Comparison of ENCODE assay signal across 11 cellular contexts in the genomic region with DNA sequence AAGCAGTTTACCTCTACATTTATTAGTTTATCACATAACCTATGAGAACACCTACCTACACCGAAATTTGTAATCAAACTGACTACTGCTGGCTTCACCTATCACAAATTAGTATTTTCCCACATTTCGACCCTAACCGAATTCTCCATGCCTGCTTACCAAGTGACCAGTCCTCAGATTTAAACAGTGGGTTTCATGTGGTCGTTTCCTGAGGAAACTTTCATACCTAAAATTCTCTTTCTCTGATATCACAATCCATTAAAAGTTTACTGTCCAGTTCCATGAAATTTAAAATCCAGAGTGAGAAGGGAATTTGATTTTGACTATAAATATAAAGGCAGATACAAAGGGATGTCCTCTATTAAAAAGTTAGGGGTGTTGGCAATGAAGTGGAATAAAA. TPM values are rescaled to one million over a fixed set of nuclear protein-coding genes. Genes with fewer than 3 reads are reported as not detected.
DNase-seq lines count a peak whose midpoint lies in the region; ATAC-seq and TF ChIP-seq lines count a peak whose summit lies in the region.
"Had no signal": no experiment of that assay in that cellular context is flagged by ENCODE, and none has a peak within 500 bp of the region (broad histone marks: within the 10 kb centered on the region; RNA-seq: fewer than 3 reads in every experiment).

No MANE protein-coding gene starts in this region.

- intact Hi-C loops in right cardiac atrium (cut with DNase I) (no loop called here), gastrocnemius medialis (cut with DNase I; ENCODE audit: low total_unique reads) (no loop called here)

- H3K4me1 ChIP-seq in right cardiac atrium (ENCODE audit: control insufficient read depth, insufficient read depth, low read length) (no peaks in the 10 kb centered on the region), gastrocnemius medialis (peaks cover 13 to 31% of the 10 kb centered on the region in 2 donors)

- H3K36me3 ChIP-seq in gastrocnemius medialis, result no peaks in the 10 kb centered on the region

- TF ChIP-seq POLR2A in gastrocnemius medialis (IDR thresholded peaks at IDR 0.05), result no peak

- in situ Hi-C loops in gastrocnemius medialis (cut with MboI; ENCODE audit: low sequenced_read_pairs in 4 of 4), result no loop called here

- H3K27ac ChIP-seq in right cardiac atrium (ENCODE audit: low read length) (peak overlapping the region; percentile 86), gastrocnemius medialis (peak overlapping the region; percentile 80 to 86 (median 84))

- no peaks in the 10 kb centered on the region for H3K27me3 ChIP-seq in right cardiac atrium (ENCODE audit: control insufficient read depth, insufficient read depth)
- H3K27me3 ChIP-seq in gastrocnemius medialis, result no peaks in the 10 kb centered on the region

- H3K9me3 ChIP-seq in right cardiac atrium (ENCODE audit: control insufficient read depth, low read length), result no peaks in the 10 kb centered on the region
- no peaks in the 10 kb centered on the region for H3K9me3 ChIP-seq in gastrocnemius medialis

- WGBS in right cardiac atrium, result 33% methylated on average over 4 of the region's 4 CpGs

- peak; percentile 48 for DNase-seq in ELR (ENCODE audit: low read depth)
- DNase-seq in astrocyte of the hippocampus (ENCODE audit: low read depth, low spot score), result peak; percentile 73
- DNase-seq in right cardiac atrium, result no peak
- DNase-seq in gastrocnemius medialis, result no peak
- DNase-seq in NCI-H524 treated with DMSO at 0.1 percent for 48 hours (lab: John Stamatoyannopoulos, UW), result no peak
- DNase-seq in iPS-NIHi7 (ENCODE audit: extremely low spot score), result no peak
- no peak for DNase-seq in superior temporal gyrus (ENCODE audit: extremely low spot score)
- DNase-seq: CD8-positive, alpha-beta memory T cell; NCI-H2107; stimulated activated naive CD8-positive, alpha-beta T cell treated with anti-CD3 and anti-CD28 coated beads, Interleukin-15, amount 100 ng/mL, for 72 hours had no signal

- H3K4me3 ChIP-seq in right cardiac atrium (ENCODE audit: low read length), result peak overlapping the region; percentile 74
- H3K4me3 ChIP-seq in gastrocnemius medialis, result peak overlapping the region in 2 of 4 donors; percentile 74 to 76

- no peak for TF ChIP-seq CTCF in gastrocnemius medialis (IDR thresholded peaks at IDR 0.05 in 4 of 5, conservative IDR thresholded peaks at IDR 0.05 in 1 of 5)

- ATAC-seq in right cardiac atrium (no peak), gastrocnemius medialis (no peak), HG02852 (IDR thresholded peaks at IDR 0.05; ENCODE audit: unreplicated experiment) (no peak)
- ATAC-seq: stimulated activated naive CD8-positive, alpha-beta T cell treated with anti-CD3 and anti-CD28 coated beads, Interleukin-15, amount 100 ng/mL, for 72 hours had no signal

RNA-seq across cellular contexts. Expression of a gene that starts 1.9 kb away (rescaled TPM):
- total RNA-seq in right cardiac atrium (10 to 100 TPM; 26.8 to 30.8 (median 30.5) TPM), gastrocnemius medialis (1 to 10 TPM; 2.0 to 6.5 (median 4.1) TPM)
- polyA plus RNA-seq in right cardiac atrium, result 20.3 TPM
- polyA plus RNA-seq: CD8-positive, alpha-beta memory T cell had no signal

Comparison
In these comparisons a context has a peak if more than half of its experiments do, and no peak if none do; other contexts are left out.
1. DNase-seq: peak in ELR (single experiment) and astrocyte of the hippocampus (single experiment); none in right cardiac atrium (0 of 3), gastrocnemius medialis (0 of 2), NCI-H524 treated with DMSO at 0.1 percent for 48 hours (single experiment), iPS-NIHi7 (single experiment) and superior temporal gyrus (single experiment).